ENCODE assay signal across 21 cellular contexts in genomic region chr16:27965801-27966200, GRCh38.
"Had no signal": no experiment of that assay in that cellular context is flagged by ENCODE, and none has a peak within 500 bp of the region (broad histone marks: within the 10 kb centered on the region; RNA-seq: fewer than 3 reads in every experiment).

No MANE protein-coding gene starts in this region.

- H3K9me3 ChIP-seq: esophagus squamous epithelium had no signal

- H3K4me3 ChIP-seq: esophagus squamous epithelium had no signal

- H3K36me3 ChIP-seq: brain microvascular endothelial cell, esophagus squamous epithelium, WERI-Rb-1 had no signal

- H3K4me1 ChIP-seq: esophagus squamous epithelium had no signal

- H3K27ac ChIP-seq: brain microvascular endothelial cell, epithelial cell of prostate, esophagus squamous epithelium, WERI-Rb-1 had no signal

- DNase-seq: activated B cell treated with CpG ODN at 0.5 μM for 24 hours; activated CD4-positive, alpha-beta T cell treated with anti-CD3 and anti-CD28 coated beads for 48 hours; activated CD4-positive, alpha-beta T cell treated with anti-CD3 and anti-CD28 coated beads, Interleukin-2, amount 50 U/mL, for 1 hour; activated CD4-positive, alpha-beta T cell treated with anti-CD3 and anti-CD28 coated beads, Interleukin-2, amount 50 U/mL, for 48 hours; activated CD8-positive, alpha-beta memory T cell treated with anti-CD3 and anti-CD28 coated beads for 24 hours; activated CD8-positive, alpha-beta T cell treated with anti-CD3 and anti-CD28 coated beads for 36 hours; activated effector memory CD4-positive, alpha-beta T cell treated with Interleukin-2 at 50 U/mL for 16 hours; activated gamma-delta T cell treated with Interleukin-2 at 50 U/mL for 16 hours; activated naive CD4-positive, alpha-beta T cell treated with anti-CD3 and anti-CD28 coated beads, Interleukin-2, amount 50 U/mL, for 16 hours; activated naive CD4-positive, alpha-beta T cell treated with Interleukin-2 at 50 U/mL for 16 hours; activated T-cell treated with anti-CD3 and anti-CD28 coated beads, Interleukin-2, amount 50 U/mL, for 4 hours; amniotic stem cell; anterior cingulate cortex; brain microvascular endothelial cell; effector CD8-positive, alpha-beta T cell; esophagus squamous epithelium; T-helper 1 cell; T-helper 17 cell; T1000; WERI-Rb-1 had no signal

- H3K27me3 ChIP-seq: brain microvascular endothelial cell had no signal
